In the genomic region with DNA sequence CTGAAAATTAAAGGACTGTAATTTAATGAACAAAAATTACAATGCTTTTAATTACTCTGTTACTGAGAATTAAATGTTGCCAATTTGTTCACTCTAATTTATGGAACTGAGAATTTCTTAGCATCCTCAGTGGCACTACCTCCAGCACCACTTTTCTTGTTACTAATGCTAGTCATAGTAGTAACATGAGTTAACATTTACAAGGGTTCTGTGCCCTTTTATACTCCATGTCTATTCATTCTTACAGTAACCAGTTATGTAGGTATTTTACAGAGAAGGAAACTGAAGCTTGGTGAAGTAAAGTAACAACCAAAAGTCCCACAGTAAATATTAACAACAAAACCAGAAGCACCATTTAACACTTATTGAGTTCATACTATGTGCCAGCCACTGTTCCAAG, we compare ENCODE assay signal across 16 cellular contexts. TPM values are rescaled to one million over a fixed set of nuclear protein-coding genes. Genes with fewer than 3 reads are reported as not detected.
DNase-seq lines count a peak whose midpoint lies in the region; ATAC-seq, FAIRE-seq and TF ChIP-seq lines count a peak whose summit lies in the region.
"Had no signal": no experiment of that assay in that cellular context is flagged by ENCODE, and none has a peak within 500 bp of the region (broad histone marks: within the 10 kb centered on the region; RNA-seq: fewer than 3 reads in every experiment).

No MANE protein-coding gene starts in this region.

- CTCF ChIA-PET in GM12878 (lab: Yijun Ruan, JAX) = no interaction called here

- TF ChIP-seq CTCF in D721Med (IDR thresholded peaks at IDR 0.05; ENCODE audit: insufficient read depth, missing control alignments) (no peak), GM12878 (IDR thresholded peaks at IDR 0.05 in 2 of 3, conservative IDR thresholded peaks at IDR 0.05 in 1 of 3; ENCODE audit: control insufficient read depth in 2 of 3, extremely low read depth in 1 of 3, insufficient read depth in 1 of 3, low read depth in 3 of 3, low read length in 3 of 3) (no peak)

- ATAC-seq in GM12878 = no peak
- ATAC-seq in stimulated activated effector memory CD8-positive, alpha-beta T cell treated with anti-CD3 and anti-CD28 coated beads, Interleukin-12 subunit alpha, Interleukin-12 subunit beta, amount 100 ng/mL, for 72 hours = peak; percentile 57
- ATAC-seq in GM21528 (IDR thresholded peaks at IDR 0.05; ENCODE audit: low FRiP score, unreplicated experiment) = no peak

- H3K9ac ChIP-seq in GM12878 (ENCODE audit: control insufficient read depth, insufficient read depth, low read length) = no peak overlapping the region
- H3K9ac ChIP-seq: GM23248 had no signal

- H3K4me3 Mint-ChIP-seq in activated naive CD4-positive, alpha-beta T cell treated with anti-CD3 and anti-CD28 coated beads, Interleukin-2, amount 50 U/mL, for 24 hours = no peak overlapping the region
- no peak overlapping the region for H3K4me3 Mint-ChIP-seq in stimulated activated effector memory CD8-positive, alpha-beta T cell treated with anti-CD3 and anti-CD28 coated beads, Interleukin-12 subunit alpha, Interleukin-12 subunit beta, amount 100 ng/mL, for 72 hours
- H3K4me3 Mint-ChIP-seq: CD4-positive, alpha-beta memory T cell had no signal

- H4K20me1 ChIP-seq in GM12878 (ENCODE audit: control insufficient read depth, insufficient read depth) = no peaks in the 10 kb centered on the region

- no peaks in the 10 kb centered on the region for H3K9me3 ChIP-seq in GM12878 (replicated peaks; ENCODE audit: control insufficient read depth, insufficient read depth, low read length)
- H3K9me3 ChIP-seq: BE2C, HAP-1 had no signal

- H3K36me3 Mint-ChIP-seq in activated naive CD4-positive, alpha-beta T cell treated with anti-CD3 and anti-CD28 coated beads, Interleukin-2, amount 50 U/mL, for 24 hours = peaks cover 21% of the 10 kb centered on the region
- peaks cover 89% of the 10 kb centered on the region for H3K36me3 Mint-ChIP-seq in stimulated activated effector memory CD8-positive, alpha-beta T cell treated with anti-CD3 and anti-CD28 coated beads, Interleukin-12 subunit alpha, Interleukin-12 subunit beta, amount 100 ng/mL, for 72 hours

- no peaks in the 10 kb centered on the region for H3K27me3 ChIP-seq in GM12878 (replicated peaks in 1 of 2; ENCODE audit: control insufficient read depth in 2 of 2, insufficient read depth in 2 of 2, low read length in 1 of 2)
- H3K27me3 ChIP-seq: BE2C had no signal

- H3K4me1 ChIP-seq in GM12878 (ENCODE audit: control insufficient read depth, insufficient read depth, low read length) = no peaks in the 10 kb centered on the region
- H3K4me1 ChIP-seq: BE2C had no signal

- peak overlapping the region; percentile 18 for H3K27ac Mint-ChIP-seq in activated naive CD4-positive, alpha-beta T cell treated with anti-CD3 and anti-CD28 coated beads, Interleukin-2, amount 50 U/mL, for 24 hours
- peak overlapping the region; percentile 37 for H3K27ac Mint-ChIP-seq in stimulated activated effector memory CD8-positive, alpha-beta T cell treated with anti-CD3 and anti-CD28 coated beads, Interleukin-12 subunit alpha, Interleukin-12 subunit beta, amount 100 ng/mL, for 72 hours

- H3K27ac ChIP-seq in GM12878 (ENCODE audit: control insufficient read depth, insufficient read depth) = no peak overlapping the region
- H3K27ac ChIP-seq: GM23248 had no signal

- H3K4me3 ChIP-seq in GM12878 = no peak overlapping the region
- H3K4me3 ChIP-seq: GM23248, HAP-1 had no signal

- in situ Hi-C loops in GM12878 (cut with MboI) = no loop called here

- no peaks in the 10 kb centered on the region for H3K27me3 Mint-ChIP-seq in activated naive CD4-positive, alpha-beta T cell treated with anti-CD3 and anti-CD28 coated beads, Interleukin-2, amount 50 U/mL, for 24 hours
- H3K27me3 Mint-ChIP-seq: CD4-positive, alpha-beta memory T cell had no signal

- no peaks in the 10 kb centered on the region for H3K9me3 Mint-ChIP-seq in activated naive CD4-positive, alpha-beta T cell treated with anti-CD3 and anti-CD28 coated beads, Interleukin-2, amount 50 U/mL, for 24 hours
- no peaks in the 10 kb centered on the region for H3K9me3 Mint-ChIP-seq in stimulated activated effector memory CD8-positive, alpha-beta T cell treated with anti-CD3 and anti-CD28 coated beads, Interleukin-12 subunit alpha, Interleukin-12 subunit beta, amount 100 ng/mL, for 72 hours
- H3K9me3 Mint-ChIP-seq: CD4-positive, alpha-beta memory T cell had no signal

- TF ChIP-seq RAD21 in GM12878 (IDR thresholded peaks at IDR 0.05; ENCODE audit: insufficient read depth, low read depth, low read length) = no peak

- H3K4me2 ChIP-seq in GM12878 (ENCODE audit: control insufficient read depth, insufficient read depth) = no peak overlapping the region

- peaks cover 10% of the 10 kb centered on the region for H3K4me1 Mint-ChIP-seq in activated naive CD4-positive, alpha-beta T cell treated with anti-CD3 and anti-CD28 coated beads, Interleukin-2, amount 50 U/mL, for 24 hours
- H3K4me1 Mint-ChIP-seq in stimulated activated effector memory CD8-positive, alpha-beta T cell treated with anti-CD3 and anti-CD28 coated beads, Interleukin-12 subunit alpha, Interleukin-12 subunit beta, amount 100 ng/mL, for 72 hours = peaks cover 4% of the 10 kb centered on the region

- DNase-seq in activated naive CD4-positive, alpha-beta T cell treated with Interleukin-2 at 50 U/mL for 16 hours = no peak
- DNase-seq in D721Med (ENCODE audit: insufficient read length, low spot score) = no peak
- no peak for DNase-seq in GM12878 (ENCODE audit: low read depth, low spot score)
- DNase-seq in stimulated activated effector memory CD8-positive, alpha-beta T cell treated with anti-CD3 and anti-CD28 coated beads, Interleukin-12 subunit alpha, Interleukin-12 subunit beta, amount 100 ng/mL, for 72 hours (ENCODE audit: low spot score in 2 of 2) = no peak
- DNase-seq in ecto neural progenitor cell (ENCODE audit: low spot score) = no peak
- DNase-seq: ACHN; BE2C; C1 segment of cervical spinal cord; CD4-positive, alpha-beta memory T cell; DMS79 treated with DMSO at 0.1 percent for 48 hours; GF-D8; GM23248 had no signal

- no TSS peak for BruUV-seq in GM12878 (replicated peaks; lab: Mats Ljungman, UMichigan)

- no peak for TF ChIP-seq POLR2A in GM12878 (IDR thresholded peaks at IDR 0.05; ENCODE audit: low read depth, low read length)

- no peak for TF ChIP-seq EP300 in GM12878 (IDR thresholded peaks at IDR 0.05; ENCODE audit: borderline replicate concordance in 1 of 2, control insufficient read depth in 1 of 2, low read depth in 2 of 2, low read length in 2 of 2)

- RAD21 ChIA-PET in GM12878 (lab: Charles Lee; ENCODE audit: unreplicated experiment) = no interaction called here

- intact Hi-C loops in GM12878 (cut with micrococcal nuclease; ENCODE audit: unreplicated experiment) = no loop called here

- POLR2A ChIA-PET in GM12878 (lab: Charles Lee) = no interaction called here

- SMC1A ChIA-PET in GM12878 (lab: Charles Lee; ENCODE audit: uncharacterized antibody, unreplicated experiment) = interaction anchor here (1.2 kb wide), 1 partner anchor 147 kb away, joined by 3 read pairs; a partner anchor contains a TSS

- no peaks in the 10 kb centered on the region for H3K79me2 ChIP-seq in GM12878 (ENCODE audit: control insufficient read depth, insufficient read depth, low read length)

- peak; percentile 25 for FAIRE-seq in D721Med (lab: Jason Lieb, UNC)
- FAIRE-seq in GM12878 (lab: Jason Lieb, UNC) = peak; percentile 23
- FAIRE-seq: A204.1 had no signal

- peaks cover 1 to 9% of the 10 kb centered on the region in 2 experiments; a peak in 3 of 4 replicates for H3K36me3 ChIP-seq in GM12878 (ENCODE audit: control insufficient read depth in 2 of 2, insufficient read depth in 2 of 2, low read length in 1 of 2)

- H2AFZ ChIP-seq in GM12878 (ENCODE audit: control insufficient read depth, low read depth, low read length) = no peak overlapping the region
- H2AFZ ChIP-seq: GM23248 had no signal

RNA-seq across cellular contexts. Expression of a gene that starts 34.3 kb away (rescaled TPM):
- total RNA-seq in GM12878 (2013; cell fraction: nucleolus; rRNA removed) = 40.3 and 48.0 TPM in 2 replicates
- total RNA-seq in GM12878 (2014; rRNA removed) (25.8 and 32.5 TPM in 2 replicates), GM12878 (2014; rRNA removed; fragmentation: Illumina TruSeq; extraction: Trizol) (36.6 and 37.1 TPM in 2 replicates), GM12878 (2021) (23.8 and 26.9 TPM in 2 replicates)
- 16.2 TPM for polyA plus RNA-seq in GM12878 (2011; ENCODE audit: low read depth)
- polyA plus RNA-seq in GM12878 (2011; rRNA removed) (18.3 and 25.1 TPM in 2 replicates), GM12878 (2014; fragmentation: Illumina TruSeq; extraction: Trizol) (36.5 and 44.7 TPM in 2 replicates), GM12878 (2014; fragmentation: Nextera tagmentation; extraction: Ambion mirVana) (10 to 100 TPM; 37.9 to 43.0 TPM), GM12878 (2014; rRNA removed) (22.5 and 25.5 TPM in 2 replicates), GM12878 (2016; fragmentation: Nextera tagmentation; extraction: Ambion mirVana) (10 to 100 TPM; 46.0 to 54.2 TPM)
- polyA plus RNA-seq in GM12878 (2011; cell fraction: cytosol; rRNA removed) = 5.3 and 6.2 TPM in 2 replicates
- 13.6 and 15.3 TPM in 2 replicates for polyA plus RNA-seq in GM12878 (2011; cell fraction: nucleus; rRNA removed)
- polyA plus RNA-seq in GM12878 (2012) = 26.5 and 28.6 TPM in 2 replicates
- polyA minus RNA-seq in GM12878 (2011; rRNA and poly(A)+ RNA removed) = 9.3 and 10.9 TPM in 2 replicates
- polyA minus RNA-seq in GM12878 (2011; cell fraction: cytosol; rRNA and poly(A)+ RNA removed) = 2.1 and 4.9 TPM in 2 replicates
- polyA minus RNA-seq in GM12878 (2011; cell fraction: nucleus; rRNA and poly(A)+ RNA removed) = 9.6 and 18.8 TPM in 2 replicates

RNA-seq across cellular contexts. Expression of a gene that starts 34.4 kb away (rescaled TPM):
- total RNA-seq in GM12878 (2013; cell fraction: nucleolus; rRNA removed) = 103 and 117 TPM in 2 replicates
- total RNA-seq in GM12878 (2014; rRNA removed) (28.7 and 35.7 TPM in 2 replicates), GM12878 (2014; rRNA removed; fragmentation: Illumina TruSeq; extraction: Trizol) (43.0 and 43.7 TPM in 2 replicates), GM12878 (2021) (27.2 and 28.4 TPM in 2 replicates)
- 13.4 TPM for polyA plus RNA-seq in GM12878 (2011; ENCODE audit: low read depth)
- polyA plus RNA-seq in GM12878 (2011; rRNA removed) (58.9 and 89.9 TPM in 2 replicates), GM12878 (2014; fragmentation: Illumina TruSeq; extraction: Trizol) (50.3 and 58.2 TPM in 2 replicates), GM12878 (2014; fragmentation: Nextera tagmentation; extraction: Ambion mirVana) (10 to 100 TPM; 65.4 to 76.3 TPM), GM12878 (2014; rRNA removed) (22.2 and 29.2 TPM in 2 replicates), GM12878 (2016; fragmentation: Nextera tagmentation; extraction: Ambion mirVana) (10 to 100 TPM; 62.3 to 63.3 TPM)
- 19.6 and 26.7 TPM in 2 replicates for polyA plus RNA-seq in GM12878 (2011; cell fraction: cytosol; rRNA removed)
- polyA plus RNA-seq in GM12878 (2011; cell fraction: nucleus; rRNA removed) = 29.6 and 33.9 TPM in 2 replicates
- 17.2 and 23.4 TPM in 2 replicates for polyA plus RNA-seq in GM12878 (2012)
- polyA minus RNA-seq in GM12878 (2011; rRNA and poly(A)+ RNA removed) = 34.0 and 46.7 TPM in 2 replicates
- polyA minus RNA-seq in GM12878 (2011; cell fraction: cytosol; rRNA and poly(A)+ RNA removed) = 10.2 and 11.0 TPM in 2 replicates
- polyA minus RNA-seq in GM12878 (2011; cell fraction: nucleus; rRNA and poly(A)+ RNA removed) = 24.2 and 34.3 TPM in 2 replicates
